In genomic region chr10:110395350-110396283, GRCh38 we compare ENCODE assay signal across 8 cellular contexts.
DNase-seq lines count a peak whose midpoint lies in the region; FAIRE-seq and TF ChIP-seq lines count a peak whose summit lies in the region.

No MANE protein-coding gene starts in this region.

- DNase-seq in GM18507 (ENCODE audit: extremely low spot score, insufficient read length, low read depth) (peak; percentile 51), GM23248 (peak; percentile 81), NCI-H2196 (lab: John Stamatoyannopoulos, UW; ENCODE audit: unreplicated experiment) (peak; percentile 25), dedifferentiated amniotic fluid mesenchymal stem cell (ENCODE audit: extremely low spot score) (no peak), cerebellar cortex (ENCODE audit: low spot score) (no peak), NCI-H2227 (lab: John Stamatoyannopoulos, UW; ENCODE audit: unreplicated experiment) (no peak)
- peak; percentile 14 to 19 (median 18) for DNase-seq in effector memory CD4-positive, alpha-beta T cell

- WGBS in GM23248 (ENCODE audit: low coverage in 1 of 2, low lambda C conversion rate in 2 of 2, missing lambda C conversion rate in 2 of 2), 2 experiments, result 73 to 75% methylated on average over 11 of the region's 11 CpGs

- peak overlapping the region; percentile 21 for H3K4me2 ChIP-seq in GM23248 (ENCODE audit: unreplicated experiment)
- no peak overlapping the region for H3K4me2 ChIP-seq in parathyroid adenoma (ENCODE audit: low read length)

- H3K4me1 ChIP-seq in GM23248 (ENCODE audit: insufficient read depth) (peaks cover 42% of the 10 kb centered on the region), parathyroid adenoma (peaks cover 6% of the 10 kb centered on the region)
- no peaks in the 10 kb centered on the region for H3K4me1 ChIP-seq in effector memory CD4-positive, alpha-beta T cell (ENCODE audit: control insufficient read depth, insufficient read depth, low read length, poor library complexity, severe bottlenecking)

- no peaks in the 10 kb centered on the region for H3K27me3 ChIP-seq in GM23248 (replicated peaks; ENCODE audit: insufficient read depth)
- H3K27me3 ChIP-seq in effector memory CD4-positive, alpha-beta T cell (replicated peaks; ENCODE audit: control insufficient read depth, insufficient read depth, low read length, poor library complexity, severe bottlenecking), result no peaks in the 10 kb centered on the region
- no peaks in the 10 kb centered on the region for H3K27me3 ChIP-seq in parathyroid adenoma (ENCODE audit: control insufficient read depth, insufficient read depth, low read length)

- H3K9ac ChIP-seq in GM23248 (no peak overlapping the region), parathyroid adenoma (no peak overlapping the region)

- no peaks in the 10 kb centered on the region for H3K9me2 ChIP-seq in GM23248 (ENCODE audit: insufficient read depth)

- FAIRE-seq in GM18507 (lab: Jason Lieb, UNC), result peak; percentile 95

- H3K9me3 ChIP-seq in GM23248 (ENCODE audit: low read depth), result no peaks in the 10 kb centered on the region
- H3K9me3 ChIP-seq in effector memory CD4-positive, alpha-beta T cell (ENCODE audit: control insufficient read depth, low read length), result no peaks in the 10 kb centered on the region
- no peaks in the 10 kb centered on the region for H3K9me3 ChIP-seq in parathyroid adenoma (ENCODE audit: control insufficient read depth, low read length)

- H3K4me3 ChIP-seq in GM23248, result no peak overlapping the region
- H3K4me3 ChIP-seq in effector memory CD4-positive, alpha-beta T cell (ENCODE audit: insufficient read depth, low read depth, low read length, poor library complexity, severe bottlenecking), result no peak overlapping the region
- H3K4me3 ChIP-seq in parathyroid adenoma (ENCODE audit: low read depth, low read length), result no peak overlapping the region

- no peak for TF ChIP-seq CTCF in parathyroid adenoma (IDR thresholded peaks at IDR 0.05)

- no peaks in the 10 kb centered on the region for H3K79me2 ChIP-seq in GM23248 (ENCODE audit: insufficient read depth)
- H3K79me2 ChIP-seq in parathyroid adenoma, result no peaks in the 10 kb centered on the region

- H4K20me1 ChIP-seq in GM23248 (ENCODE audit: insufficient read depth), result no peaks in the 10 kb centered on the region

- H3K27ac ChIP-seq in GM23248 (no peak overlapping the region), parathyroid adenoma (peak overlapping the region; percentile 30)
- no peak overlapping the region for H3K27ac ChIP-seq in effector memory CD4-positive, alpha-beta T cell (ENCODE audit: insufficient read depth, low read length, poor library complexity, severe bottlenecking)

- in situ Hi-C loops in GM23248 (cut with MboI), result no loop called here

- H2AFZ ChIP-seq in GM23248 (no peak overlapping the region), parathyroid adenoma (peak overlapping the region; percentile 65)

- peaks cover 22% of the 10 kb centered on the region for H3F3A ChIP-seq in GM23248 (ENCODE audit: insufficient read depth)

- H3K36me3 ChIP-seq in GM23248 (ENCODE audit: low read depth), result no peaks in the 10 kb centered on the region
- H3K36me3 ChIP-seq in effector memory CD4-positive, alpha-beta T cell (ENCODE audit: control insufficient read depth, insufficient read depth, low read length), result no peaks in the 10 kb centered on the region
- H3K36me3 ChIP-seq in parathyroid adenoma (ENCODE audit: control insufficient read depth, insufficient read depth, low read length), result no peaks in the 10 kb centered on the region

Comparison
In these comparisons a context has a peak if more than half of its experiments do, and no peak if none do; other contexts are left out.
1. DNase-seq: peak in GM18507 (single experiment), GM23248 (single experiment), NCI-H2196 (single experiment) and effector memory CD4-positive, alpha-beta T cell (3 of 3); none in dedifferentiated amniotic fluid mesenchymal stem cell (single experiment), cerebellar cortex (single experiment) and NCI-H2227 (single experiment).